1 cellular context compared by ENCODE assay signal in the genomic region with DNA sequence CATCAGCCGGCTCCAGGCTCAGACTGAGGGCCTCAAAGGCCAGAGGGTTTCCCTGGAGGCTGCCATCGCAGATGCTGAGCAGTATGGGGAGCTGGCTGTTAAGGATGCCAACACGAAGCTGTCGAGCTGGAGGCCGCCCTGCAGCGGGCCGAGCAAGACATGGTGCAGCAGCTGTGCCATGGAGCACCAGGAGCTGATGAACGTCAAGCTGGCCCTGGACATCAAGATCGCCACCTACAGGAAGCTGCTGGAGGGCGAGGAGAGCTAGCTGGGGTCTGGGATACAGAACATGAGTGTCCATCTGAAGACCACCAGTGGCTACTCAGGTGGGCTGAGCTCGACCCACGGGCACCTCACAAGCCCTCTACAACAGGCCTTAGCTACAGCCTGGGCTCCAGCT.
TF ChIP-seq lines count a peak whose summit lies in the region.

No MANE protein-coding gene starts in this region.

TF ChIP-seq in HCT116, 20 proteins besides CTCF, POLR2A, EP300 and RAD21 (continued from another document):
- TF ChIP-seq, protein P1, sequence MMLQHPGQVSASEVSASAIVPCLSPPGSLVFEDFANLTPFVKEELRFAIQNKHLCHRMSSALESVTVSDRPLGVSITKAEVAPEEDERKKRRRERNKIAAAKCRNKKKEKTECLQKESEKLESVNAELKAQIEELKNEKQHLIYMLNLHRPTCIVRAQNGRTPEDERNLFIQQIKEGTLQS (IDR thresholded peaks at IDR 0.05), result no peak
- no peak for TF ChIP-seq EZH2 (IDR thresholded peaks at IDR 0.05)
- no peak for TF ChIP-seq SP1 (IDR thresholded peaks at IDR 0.05; ENCODE audit: low read depth)
- TF ChIP-seq SRF (IDR thresholded peaks at IDR 0.05; ENCODE audit: low read depth), result no peak
- TF ChIP-seq, protein P2, sequence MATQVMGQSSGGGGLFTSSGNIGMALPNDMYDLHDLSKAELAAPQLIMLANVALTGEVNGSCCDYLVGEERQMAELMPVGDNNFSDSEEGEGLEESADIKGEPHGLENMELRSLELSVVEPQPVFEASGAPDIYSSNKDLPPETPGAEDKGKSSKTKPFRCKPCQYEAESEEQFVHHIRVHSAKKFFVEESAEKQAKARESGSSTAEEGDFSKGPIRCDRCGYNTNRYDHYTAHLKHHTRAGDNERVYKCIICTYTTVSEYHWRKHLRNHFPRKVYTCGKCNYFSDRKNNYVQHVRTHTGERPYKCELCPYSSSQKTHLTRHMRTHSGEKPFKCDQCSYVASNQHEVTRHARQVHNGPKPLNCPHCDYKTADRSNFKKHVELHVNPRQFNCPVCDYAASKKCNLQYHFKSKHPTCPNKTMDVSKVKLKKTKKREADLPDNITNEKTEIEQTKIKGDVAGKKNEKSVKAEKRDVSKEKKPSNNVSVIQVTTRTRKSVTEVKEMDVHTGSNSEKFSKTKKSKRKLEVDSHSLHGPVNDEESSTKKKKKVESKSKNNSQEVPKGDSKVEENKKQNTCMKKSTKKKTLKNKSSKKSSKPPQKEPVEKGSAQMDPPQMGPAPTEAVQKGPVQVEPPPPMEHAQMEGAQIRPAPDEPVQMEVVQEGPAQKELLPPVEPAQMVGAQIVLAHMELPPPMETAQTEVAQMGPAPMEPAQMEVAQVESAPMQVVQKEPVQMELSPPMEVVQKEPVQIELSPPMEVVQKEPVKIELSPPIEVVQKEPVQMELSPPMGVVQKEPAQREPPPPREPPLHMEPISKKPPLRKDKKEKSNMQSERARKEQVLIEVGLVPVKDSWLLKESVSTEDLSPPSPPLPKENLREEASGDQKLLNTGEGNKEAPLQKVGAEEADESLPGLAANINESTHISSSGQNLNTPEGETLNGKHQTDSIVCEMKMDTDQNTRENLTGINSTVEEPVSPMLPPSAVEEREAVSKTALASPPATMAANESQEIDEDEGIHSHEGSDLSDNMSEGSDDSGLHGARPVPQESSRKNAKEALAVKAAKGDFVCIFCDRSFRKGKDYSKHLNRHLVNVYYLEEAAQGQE (IDR thresholded peaks at IDR 0.05; ENCODE audit: low read depth), result no peak
- TF ChIP-seq ZNF274 (IDR thresholded peaks at IDR 0.05; ENCODE audit: low read depth, low read length), result no peak
- TF ChIP-seq, protein P3, sequence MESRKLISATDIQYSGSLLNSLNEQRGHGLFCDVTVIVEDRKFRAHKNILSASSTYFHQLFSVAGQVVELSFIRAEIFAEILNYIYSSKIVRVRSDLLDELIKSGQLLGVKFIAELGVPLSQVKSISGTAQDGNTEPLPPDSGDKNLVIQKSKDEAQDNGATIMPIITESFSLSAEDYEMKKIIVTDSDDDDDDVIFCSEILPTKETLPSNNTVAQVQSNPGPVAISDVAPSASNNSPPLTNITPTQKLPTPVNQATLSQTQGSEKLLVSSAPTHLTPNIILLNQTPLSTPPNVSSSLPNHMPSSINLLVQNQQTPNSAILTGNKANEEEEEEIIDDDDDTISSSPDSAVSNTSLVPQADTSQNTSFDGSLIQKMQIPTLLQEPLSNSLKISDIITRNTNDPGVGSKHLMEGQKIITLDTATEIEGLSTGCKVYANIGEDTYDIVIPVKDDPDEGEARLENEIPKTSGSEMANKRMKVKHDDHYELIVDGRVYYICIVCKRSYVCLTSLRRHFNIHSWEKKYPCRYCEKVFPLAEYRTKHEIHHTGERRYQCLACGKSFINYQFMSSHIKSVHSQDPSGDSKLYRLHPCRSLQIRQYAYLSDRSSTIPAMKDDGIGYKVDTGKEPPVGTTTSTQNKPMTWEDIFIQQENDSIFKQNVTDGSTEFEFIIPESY (IDR thresholded peaks at IDR 0.05; ENCODE audit: extremely low read depth, insufficient replicate concordance, low read length), result no peak
- TF ChIP-seq CEBPB (IDR thresholded peaks at IDR 0.05; ENCODE audit: low read depth), result no peak
- no peak for TF ChIP-seq ELF1 (IDR thresholded peaks at IDR 0.05; ENCODE audit: borderline replicate concordance, low read depth)
